ENCODE assay signal across 8 cellular contexts in genomic region chr14:37032863-37033262, GRCh38.
"Had no signal": no experiment of that assay in that cellular context is flagged by ENCODE, and none has a peak within 500 bp of the region (broad histone marks: within the 10 kb centered on the region; RNA-seq: fewer than 3 reads in every experiment).

No MANE protein-coding gene starts in this region.

- H3K4me2 ChIP-seq: GM23338 had no signal

- H3K27ac ChIP-seq: HL-60 had no signal

- FAIRE-seq: H1, H54 had no signal

- DNase-seq: H9, HCEC 1CT, HFFc6, KG1 had no signal

- ATAC-seq: GM23338 had no signal

- H2AFZ ChIP-seq: GM23338 had no signal

- H3K4me3 ChIP-seq: GM23338 had no signal
